In genomic region chr5:52709171-52709925, GRCh38 we compare ENCODE assay signal across 9 cellular contexts.
DNase-seq lines count a peak whose midpoint lies in the region; ATAC-seq, FAIRE-seq and TF ChIP-seq lines count a peak whose summit lies in the region.
"Had no signal": no experiment of that assay in that cellular context is flagged by ENCODE, and none has a peak within 500 bp of the region (broad histone marks: within the 10 kb centered on the region; RNA-seq: fewer than 3 reads in every experiment).

No MANE protein-coding gene starts in this region.

- no peak for TF ChIP-seq CTCF in heart left ventricle (IDR thresholded peaks at IDR 0.05)
- no peak for TF ChIP-seq CTCF in bronchial epithelial cell (IDR thresholded peaks at IDR 0.05; ENCODE audit: insufficient read depth, low read length, severe bottlenecking)
- no peak for TF ChIP-seq CTCF in Caco-2 (IDR thresholded peaks at IDR 0.05; ENCODE audit: insufficient read depth in 1 of 2, low read depth in 1 of 2, low read length in 1 of 2, severe bottlenecking in 1 of 2, unreplicated experiment in 1 of 2)

- H3K27me3 Mint-ChIP-seq in stimulated activated naive CD8-positive, alpha-beta T cell treated with anti-CD3 and anti-CD28 coated beads, Interleukin-15, Interleukin-2, amounts not matched to agents 100 ng/mL and 50 ng/mL, for 24 hours = no peaks in the 10 kb centered on the region
- H3K27me3 Mint-ChIP-seq in Caco-2 (ENCODE audit: insufficient read depth, unreplicated experiment) = peaks cover 2% of the 10 kb centered on the region
- H3K27me3 Mint-ChIP-seq: activated B cell treated with CpG ODN at 0.5 μM for 24 hours had no signal

- no peak for FAIRE-seq in bronchial epithelial cell (lab: Jason Lieb, UNC)

- H3K9me3 ChIP-seq in heart left ventricle (no peaks in the 10 kb centered on the region), Caco-2 (no peaks in the 10 kb centered on the region)

- H3K36me3 ChIP-seq in heart left ventricle = no peaks in the 10 kb centered on the region
- H3K36me3 ChIP-seq in bronchial epithelial cell (ENCODE audit: control insufficient read depth, insufficient read depth, low read length) = no peaks in the 10 kb centered on the region
- no peaks in the 10 kb centered on the region for H3K36me3 ChIP-seq in Caco-2 (ENCODE audit: control insufficient read depth, insufficient read depth, low read length)

- intact Hi-C loops in heart left ventricle (cut with DNase I) (no loop called here), Right ventricle myocardium inferior (cut with DNase I) (loop anchor here (5.0 kb wide), 1 partner anchor 78 kb away; the partner anchor contains the start of genes ITGA1 and PELO), Caco-2 (cut with micrococcal nuclease; ENCODE audit: unreplicated experiment) (no loop called here)

- H3K4me1 Mint-ChIP-seq in stimulated activated naive CD8-positive, alpha-beta T cell treated with anti-CD3 and anti-CD28 coated beads, Interleukin-15, Interleukin-2, amounts not matched to agents 100 ng/mL and 50 ng/mL, for 24 hours (ENCODE audit: low read depth) = peaks cover 50% of the 10 kb centered on the region
- H3K4me1 Mint-ChIP-seq in Caco-2 (ENCODE audit: low read depth, unreplicated experiment) = peaks cover 6% of the 10 kb centered on the region
- H3K4me1 Mint-ChIP-seq: activated B cell treated with CpG ODN at 0.5 μM for 24 hours had no signal

- H3K4me3 ChIP-seq in heart left ventricle = no peak overlapping the region
- no peak overlapping the region for H3K4me3 ChIP-seq in bronchial epithelial cell (ENCODE audit: low read depth, low read length)
- no peak overlapping the region for H3K4me3 ChIP-seq in Caco-2 (ENCODE audit: low read depth, low read length)

- no peak for TF ChIP-seq POLR2A in heart left ventricle (IDR thresholded peaks at IDR 0.05)

- DNase-seq in heart left ventricle (peak in 4 of 5 donors; percentile 24 to 39 (median 30)), Right ventricle myocardium inferior (ENCODE audit: missing footprints) (no peak), bronchial epithelial cell (ENCODE audit: low read depth) (peak; percentile 51), left lobe of liver (ENCODE audit: low spot score) (no peak), Caco-2 (no peak)
- no peak for DNase-seq in stimulated activated CD4-positive, alpha-beta T cell treated with anti-CD3 and anti-CD28 coated beads, Interleukin-2, amount 100 ng/mL, for 48 hours
- DNase-seq: activated B cell treated with CpG ODN at 0.5 μM for 24 hours had no signal

- no peaks in the 10 kb centered on the region for H3K36me3 Mint-ChIP-seq in stimulated activated naive CD8-positive, alpha-beta T cell treated with anti-CD3 and anti-CD28 coated beads, Interleukin-15, Interleukin-2, amounts not matched to agents 100 ng/mL and 50 ng/mL, for 24 hours (ENCODE audit: low read depth)
- H3K36me3 Mint-ChIP-seq in Caco-2 (ENCODE audit: insufficient read depth, unreplicated experiment) = no peaks in the 10 kb centered on the region

- CTCF ChIA-PET in Caco-2 (lab: Charles Lee) = no interaction called here

- ATAC-seq in heart left ventricle (peak; percentile 34 to 86 (median 60)), Right ventricle myocardium inferior (no peak), HG03432 (IDR thresholded peaks at IDR 0.05; ENCODE audit: unreplicated experiment) (peak; percentile 83), left lobe of liver (no peak)

- H3K4me3 Mint-ChIP-seq in stimulated activated naive CD8-positive, alpha-beta T cell treated with anti-CD3 and anti-CD28 coated beads, Interleukin-15, Interleukin-2, amounts not matched to agents 100 ng/mL and 50 ng/mL, for 24 hours = peak overlapping the region; percentile 19
- H3K4me3 Mint-ChIP-seq in Caco-2 (ENCODE audit: unreplicated experiment) = no peak overlapping the region
- H3K4me3 Mint-ChIP-seq: activated B cell treated with CpG ODN at 0.5 μM for 24 hours had no signal

- H3K27ac ChIP-seq in heart left ventricle = peak overlapping the region in 10 of 12 donors; percentile 14 to 70 (median 32)

- POLR2A ChIA-PET in Caco-2 (lab: Charles Lee) = no interaction called here

- BruUV-seq in Caco-2 (replicated peaks; lab: Mats Ljungman, UMichigan) = no TSS peak

- 32 to 64% (median 44%) methylated on average over 6 of the region's 6 CpGs for WGBS in heart left ventricle, 4 donors

- no peaks in the 10 kb centered on the region for H3K9me3 Mint-ChIP-seq in stimulated activated naive CD8-positive, alpha-beta T cell treated with anti-CD3 and anti-CD28 coated beads, Interleukin-15, Interleukin-2, amounts not matched to agents 100 ng/mL and 50 ng/mL, for 24 hours
- H3K9me3 Mint-ChIP-seq in Caco-2 (ENCODE audit: unreplicated experiment) = no peaks in the 10 kb centered on the region
- H3K9me3 Mint-ChIP-seq: activated B cell treated with CpG ODN at 0.5 μM for 24 hours had no signal

- peak overlapping the region; percentile 33 for H3K27ac Mint-ChIP-seq in stimulated activated naive CD8-positive, alpha-beta T cell treated with anti-CD3 and anti-CD28 coated beads, Interleukin-15, Interleukin-2, amounts not matched to agents 100 ng/mL and 50 ng/mL, for 24 hours
- no peak overlapping the region for H3K27ac Mint-ChIP-seq in Caco-2 (ENCODE audit: unreplicated experiment)
- H3K27ac Mint-ChIP-seq: activated B cell treated with CpG ODN at 0.5 μM for 24 hours had no signal

- H3K27me3 ChIP-seq in heart left ventricle (no peaks in the 10 kb centered on the region), bronchial epithelial cell (ENCODE audit: control insufficient read depth, insufficient read depth, low read length) (no peaks in the 10 kb centered on the region), Caco-2 (replicated peaks; ENCODE audit: control insufficient read depth, insufficient read depth, low read length) (no peaks in the 10 kb centered on the region)

- H3K4me1 ChIP-seq in heart left ventricle = peaks cover 0 to 50% (median 16%) of the 10 kb centered on the region in 12 donors
- H3K4me1 ChIP-seq in Caco-2 = no peaks in the 10 kb centered on the region

Comparison
In these comparisons a context has a peak if more than half of its experiments do, and no peak if none do; other contexts are left out.
1. ATAC-seq: peak in heart left ventricle (4 of 4) and HG03432 (single experiment); none in Right ventricle myocardium inferior (single experiment) and left lobe of liver (single experiment).
2. DNase-seq: peak in heart left ventricle (4 of 5) and bronchial epithelial cell (single experiment); none in Right ventricle myocardium inferior (single experiment), stimulated activated CD4-positive, alpha-beta T cell treated with anti-CD3 and anti-CD28 coated beads, Interleukin-2, amount 100 ng/mL, for 48 hours (0 of 2), left lobe of liver (single experiment) and Caco-2 (0 of 2).